1 cellular context compared by ENCODE assay signal in the genomic region with DNA sequence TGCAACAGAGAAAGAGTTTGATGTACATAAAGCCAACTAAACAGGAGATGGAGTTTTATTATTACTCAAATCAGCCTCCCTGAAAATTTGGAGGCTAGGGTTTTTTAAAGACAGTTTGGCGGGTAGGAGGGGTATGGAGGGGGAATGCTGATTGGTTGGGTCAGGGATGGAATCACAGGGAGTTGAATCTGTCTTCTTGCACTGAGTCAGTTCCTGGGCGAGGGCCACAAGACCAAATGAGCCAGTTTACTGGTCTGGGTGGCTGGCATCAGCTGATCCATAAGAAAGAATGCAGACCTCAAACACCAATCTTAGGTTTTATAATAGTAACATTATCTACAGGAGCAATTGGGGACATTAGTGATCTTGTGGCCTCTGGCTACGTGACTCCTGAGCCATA.
TF ChIP-seq lines count a peak whose summit lies in the region.

No MANE protein-coding gene starts in this region.

TF ChIP-seq in IMR-90, 13 proteins besides CTCF, POLR2A, EP300 and RAD21 (continued from another document):
- TF ChIP-seq, protein P1, sequence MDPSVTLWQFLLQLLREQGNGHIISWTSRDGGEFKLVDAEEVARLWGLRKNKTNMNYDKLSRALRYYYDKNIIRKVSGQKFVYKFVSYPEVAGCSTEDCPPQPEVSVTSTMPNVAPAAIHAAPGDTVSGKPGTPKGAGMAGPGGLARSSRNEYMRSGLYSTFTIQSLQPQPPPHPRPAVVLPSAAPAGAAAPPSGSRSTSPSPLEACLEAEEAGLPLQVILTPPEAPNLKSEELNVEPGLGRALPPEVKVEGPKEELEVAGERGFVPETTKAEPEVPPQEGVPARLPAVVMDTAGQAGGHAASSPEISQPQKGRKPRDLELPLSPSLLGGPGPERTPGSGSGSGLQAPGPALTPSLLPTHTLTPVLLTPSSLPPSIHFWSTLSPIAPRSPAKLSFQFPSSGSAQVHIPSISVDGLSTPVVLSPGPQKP (IDR thresholded peaks at IDR 0.05; ENCODE audit: borderline replicate concordance, low read depth, low read length), result no peak
